8 cellular contexts compared by ENCODE assay signal in the genomic region with DNA sequence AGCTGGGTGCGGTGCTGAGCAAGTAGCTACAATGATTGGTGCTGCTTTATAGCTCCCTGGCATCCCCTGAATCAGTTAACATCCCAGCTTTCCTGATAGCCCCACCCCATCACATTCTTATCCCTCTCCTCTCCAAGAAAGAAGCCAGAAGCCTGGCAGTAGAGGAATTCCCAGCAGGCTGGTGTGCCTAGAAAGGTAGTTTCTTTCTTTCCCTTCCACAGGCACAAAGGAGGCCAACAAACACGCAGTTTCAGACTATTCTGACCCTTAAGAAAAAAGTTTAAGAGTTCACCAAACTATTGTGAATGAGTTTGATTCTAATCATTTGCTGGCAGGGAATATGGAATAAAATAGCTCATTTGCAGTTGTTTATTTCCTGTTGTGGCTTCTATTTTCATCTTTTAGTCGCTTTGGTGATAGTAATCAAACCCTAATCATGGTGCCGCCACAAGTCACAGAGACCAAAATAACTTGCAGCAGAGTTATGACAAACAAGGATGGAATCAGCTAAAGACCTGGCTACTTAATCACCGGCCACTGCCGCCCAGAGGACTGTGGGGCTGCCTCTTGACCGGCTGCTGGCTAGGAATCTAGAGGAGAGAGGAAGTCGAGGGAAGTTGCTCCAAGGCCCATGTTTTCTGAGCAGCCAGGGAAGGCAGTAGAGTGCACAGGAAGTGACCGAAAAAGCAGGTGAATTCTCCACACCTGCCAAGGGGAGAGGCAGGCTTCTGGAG. TPM values are rescaled to one million over a fixed set of nuclear protein-coding genes. Genes with fewer than 3 reads are reported as not detected.
DNase-seq lines count a peak whose midpoint lies in the region; ATAC-seq and TF ChIP-seq lines count a peak whose summit lies in the region.

No MANE protein-coding gene starts in this region.

- no peaks in the 10 kb centered on the region for H3K27me3 Mint-ChIP-seq in CD4-positive, alpha-beta memory T cell
- H3K27me3 Mint-ChIP-seq in osteocyte (ENCODE audit: unreplicated experiment), result no peaks in the 10 kb centered on the region

- peaks cover 28% of the 10 kb centered on the region for H3K4me1 ChIP-seq in CD4-positive, alpha-beta memory T cell (ENCODE audit: insufficient read depth, low read length)
- H3K4me1 ChIP-seq in Panc1 (ENCODE audit: control insufficient read depth, insufficient read depth, low read length) (peaks cover 18% of the 10 kb centered on the region), esophagus muscularis mucosa (peaks cover 30 to 58% (median 47%) of the 10 kb centered on the region in 4 donors)

- peak overlapping the region in 7 of 8 donors; percentile 9 to 70 (median 52) for H3K4me3 Mint-ChIP-seq in CD4-positive, alpha-beta memory T cell
- no peak overlapping the region for H3K4me3 Mint-ChIP-seq in osteocyte (ENCODE audit: unreplicated experiment)

- intact Hi-C loops in CD4-positive, alpha-beta memory T cell (cut with micrococcal nuclease), result loop anchor here (2.0 kb wide), 1 partner anchor 15 kb away; no protein-coding TSS in a partner anchor
- intact Hi-C loops in Panc1 (cut with micrococcal nuclease; ENCODE audit: unreplicated experiment), result no loop called here
- intact Hi-C loops in esophagus muscularis mucosa (cut with DNase I), result no loop called here

- no peak overlapping the region for H3K27ac ChIP-seq in CD4-positive, alpha-beta memory T cell (ENCODE audit: low read depth, low read length)
- H3K27ac ChIP-seq in Panc1 (ENCODE audit: low read length) (peak overlapping the region; percentile 61), esophagus muscularis mucosa (replicated peaks in 1 of 4) (peak overlapping the region; percentile 67 to 98 (median 77))

- POLR2A ChIA-PET in CD4-positive, alpha-beta memory T cell (lab: Charles Lee; ENCODE audit: partially characterized antibody), result interaction anchor here (0.7 to 2.2 kb wide), 7 partner anchors 8 to 177 kb away, joined by 3 to 10 read pairs (median 4); no protein-coding TSS in a partner anchor
- POLR2A ChIA-PET in Panc1 (lab: Charles Lee), result interaction anchor here (0.6 to 0.7 kb wide), 2 partner anchors 27 to 477 kb away, joined by 3 to 5 read pairs; no protein-coding TSS in a partner anchor

- no peak for TF ChIP-seq POLR2A in esophagus muscularis mucosa (IDR thresholded peaks at IDR 0.05; ENCODE audit: low read depth)

- peaks cover 0 to 11% of the 10 kb centered on the region in 2 donors for H3K36me3 Mint-ChIP-seq in CD4-positive, alpha-beta memory T cell
- no peaks in the 10 kb centered on the region for H3K36me3 Mint-ChIP-seq in osteocyte (ENCODE audit: unreplicated experiment)

- no peaks in the 10 kb centered on the region for H3K9me3 ChIP-seq in CD4-positive, alpha-beta memory T cell (ENCODE audit: control insufficient read depth in 1 of 2, low read length in 2 of 2)
- H3K9me3 ChIP-seq in Panc1 (ENCODE audit: control insufficient read depth, insufficient read depth, low read depth, low read length) (no peaks in the 10 kb centered on the region), esophagus muscularis mucosa (no peaks in the 10 kb centered on the region)

- ATAC-seq in Panc1 (no peak), HG03565 (IDR thresholded peaks at IDR 0.05; ENCODE audit: unreplicated experiment) (no peak)

- peak; percentile 43 to 67 (median 51) for DNase-seq in CD4-positive, alpha-beta memory T cell
- DNase-seq in Panc1 (ENCODE audit: low read depth, low spot score), result no peak
- no peak for DNase-seq in esophagus muscularis mucosa (ENCODE audit: extremely low spot score)
- no peak for DNase-seq in osteocyte (ENCODE audit: extremely low spot score, unreplicated experiment)
- no peak for DNase-seq in stimulated activated CD4-positive, alpha-beta T cell treated with anti-CD3 and anti-CD28 coated beads, Interleukin-2, amount 100 ng/mL, for 48 hours
- DNase-seq in activated CD4-positive, CD25-positive, alpha-beta regulatory T cell treated with anti-CD3 and anti-CD28 coated beads, Interleukin-2, amount 50 U/mL, for 72 hours, result no peak
- no peak for DNase-seq in SK-N-DZ (ENCODE audit: low spot score)

- H3K9me3 Mint-ChIP-seq in CD4-positive, alpha-beta memory T cell, result no peaks in the 10 kb centered on the region
- no peaks in the 10 kb centered on the region for H3K9me3 Mint-ChIP-seq in osteocyte (ENCODE audit: unreplicated experiment)

- no peak overlapping the region for H3K4me3 ChIP-seq in CD4-positive, alpha-beta memory T cell (ENCODE audit: low read length in 2 of 2)
- H3K4me3 ChIP-seq in Panc1 (ENCODE audit: low read depth in 2 of 2, low read length in 2 of 2) (no peak overlapping the region), esophagus muscularis mucosa (no peak overlapping the region)

- H3K36me3 ChIP-seq in CD4-positive, alpha-beta memory T cell (ENCODE audit: insufficient read depth, low read length), result no peaks in the 10 kb centered on the region
- H3K36me3 ChIP-seq in Panc1 (ENCODE audit: control insufficient read depth, insufficient read depth, low read length), result no peaks in the 10 kb centered on the region
- no peaks in the 10 kb centered on the region for H3K36me3 ChIP-seq in esophagus muscularis mucosa

- H3K27ac Mint-ChIP-seq in CD4-positive, alpha-beta memory T cell, result peak overlapping the region; percentile 86 to 100 (median 93)
- H3K27ac Mint-ChIP-seq in osteocyte (ENCODE audit: unreplicated experiment), result peak overlapping the region; percentile 62

- TF ChIP-seq CTCF in Panc1 (IDR thresholded peaks at IDR 0.05) (no peak), esophagus muscularis mucosa (IDR thresholded peaks at IDR 0.05) (no peak), osteocyte (IDR thresholded peaks at IDR 0.05) (no peak)

- 35% methylated on average over 9 of the region's 9 CpGs for WGBS in esophagus muscularis mucosa

- no peaks in the 10 kb centered on the region for H3K27me3 ChIP-seq in CD4-positive, alpha-beta memory T cell (ENCODE audit: insufficient read depth, low read length)
- H3K27me3 ChIP-seq in Panc1 (ENCODE audit: control insufficient read depth, insufficient read depth, low read length), result no peaks in the 10 kb centered on the region
- no peaks in the 10 kb centered on the region for H3K27me3 ChIP-seq in esophagus muscularis mucosa

- TF ChIP-seq EP300 in esophagus muscularis mucosa (IDR thresholded peaks at IDR 0.05), result no peak

- in situ Hi-C loops in Panc1 (cut with HindIII; ENCODE audit: low pct_unique_long_range_greater_than_20kb, low sequenced_read_pairs), result no loop called here

- no TSS peak for BruUV-seq in Panc1 (replicated peaks; lab: Mats Ljungman, UMichigan)

- CTCF ChIA-PET in CD4-positive, alpha-beta memory T cell (lab: Charles Lee; ENCODE audit: partially characterized antibody), result interaction anchor here (1.1 to 2.4 kb wide), 3 partner anchors 15 to 179 kb away, joined by 4 to 7 read pairs (median 6); no protein-coding TSS in a partner anchor
- CTCF ChIA-PET in Panc1 (lab: Charles Lee), result no interaction called here

- peaks cover 22 to 52% (median 25%) of the 10 kb centered on the region in 4 donors for H3K4me1 Mint-ChIP-seq in CD4-positive, alpha-beta memory T cell
- H3K4me1 Mint-ChIP-seq in osteocyte (ENCODE audit: unreplicated experiment), result peaks cover 50% of the 10 kb centered on the region

RNA-seq across cellular contexts. Expression of a gene that starts 4.9 kb away (rescaled TPM):
- 10 to 100 TPM; 31.0 to 31.2 TPM for total RNA-seq in CD4-positive, alpha-beta memory T cell
- 1 to 10 TPM; 2.7 to 4.7 TPM for polyA plus RNA-seq in CD4-positive, alpha-beta memory T cell
- total RNA-seq in Panc1 (2021; ENCODE audit: unreplicated experiment), result 21.3 TPM
- 14.5 TPM for polyA plus RNA-seq in Panc1 (2012; ENCODE audit: insufficient read length)
- total RNA-seq in esophagus muscularis mucosa, result 10 to 100 TPM; 22.5 to 54.9 (median 40.0) TPM
- total RNA-seq in osteocyte, result 53.6 and 55.8 TPM in 2 replicates
- polyA plus RNA-seq in SK-N-DZ (2014; cell fraction: cytosol; rRNA removed), result 9.8 and 14.5 TPM in 2 replicates
- 6.3 and 6.9 TPM in 2 replicates for polyA plus RNA-seq in SK-N-DZ (2014; cell fraction: nucleus; rRNA removed)

Comparison
In these comparisons a context has a peak if more than half of its experiments do, and no peak if none do; other contexts are left out.
1. DNase-seq: peak in CD4-positive, alpha-beta memory T cell (5 of 5); none in Panc1 (single experiment), esophagus muscularis mucosa (single experiment), osteocyte (single experiment), stimulated activated CD4-positive, alpha-beta T cell treated with anti-CD3 and anti-CD28 coated beads, Interleukin-2, amount 100 ng/mL, for 48 hours (0 of 2), activated CD4-positive, CD25-positive, alpha-beta regulatory T cell treated with anti-CD3 and anti-CD28 coated beads, Interleukin-2, amount 50 U/mL, for 72 hours (single experiment) and SK-N-DZ (single experiment).